26 cellular contexts compared by ENCODE assay signal in genomic region chr1:43229831-43230780, GRCh38. TPM values are rescaled to one million over a fixed set of nuclear protein-coding genes. Genes with fewer than 3 reads are reported as not detected.
A peak's percentile ranks its signal among the peaks of the same experiment; 100 is the strongest.
DNase-seq lines count a peak whose midpoint lies in the region; ATAC-seq and TF ChIP-seq lines count a peak whose summit lies in the region.
"Had no signal": no experiment of that assay in that cellular context is flagged by ENCODE, and none has a peak within 500 bp of the region (broad histone marks: within the 10 kb centered on the region; RNA-seq: fewer than 3 reads in every experiment).

No MANE protein-coding gene starts in this region.

- H3K36me3 Mint-ChIP-seq in brain = no peaks in the 10 kb centered on the region
- H3K36me3 Mint-ChIP-seq: activated naive CD4-positive, alpha-beta T cell treated with anti-CD3 and anti-CD28 coated beads, Interleukin-2, amount 50 U/mL, for 72 hours; CD14-positive monocyte had no signal

- H3K4me1 Mint-ChIP-seq in brain = peaks cover 12% of the 10 kb centered on the region
- H3K4me1 Mint-ChIP-seq: activated CD4-positive, alpha-beta memory T cell treated with anti-CD3 and anti-CD28 coated beads, Interleukin-2, amount 10 ng/mL, durations not matched to agents 7 days and 5 days had no signal

- H3K27me3 ChIP-seq in IMR-90 (ENCODE audit: control insufficient read depth, insufficient read depth, low read length) = no peaks in the 10 kb centered on the region
- H3K27me3 ChIP-seq: uterus had no signal

- H3K79me1 ChIP-seq in IMR-90 (ENCODE audit: low read depth in 1 of 2, low read length in 2 of 2) = 0 out of 4 replicates have a peak, but pooled peaks cover 0 to 5% of the 10 kb centered on the region in 2 experiments

- CTCF ChIA-PET in IMR-90 (lab: Yijun Ruan, JAX) = no interaction called here

- peak overlapping the region; percentile 46 for H2AK5ac ChIP-seq in IMR-90 (ENCODE audit: low read depth, low read length)

- dilution Hi-C loops in IMR-90 (cut with HindIII; ENCODE audit: low sequenced_read_pairs, unreplicated experiment) = no loop called here

- H4K91ac ChIP-seq in IMR-90 (ENCODE audit: insufficient read depth, low read depth, low read length) = peak overlapping the region; percentile 14; the same call in 1 of the 2 replicates

- H2AK9ac ChIP-seq in IMR-90 (replicated peaks; ENCODE audit: low read depth, low read length, poor library complexity) = no peak overlapping the region

- H2BK5ac ChIP-seq in IMR-90 (ENCODE audit: low read depth, low read length, poor library complexity, severe bottlenecking) = no peak overlapping the region

- TF ChIP-seq CTCF in IMR-90 (conservative IDR thresholded peaks at IDR 0.05; ENCODE audit: low read depth, low read length) (no peak), brain (conservative IDR thresholded peaks at IDR 0.05) (no peak)

- no peak overlapping the region for H3K4me3 Mint-ChIP-seq in brain
- H3K4me3 Mint-ChIP-seq: activated CD4-positive, alpha-beta memory T cell treated with anti-CD3 and anti-CD28 coated beads, Interleukin-2, amount 10 ng/mL, durations not matched to agents 7 days and 5 days; CD14-positive monocyte; dendritic cell treated with granulocyte-macrophage colony-stimulating factor and Interleukin-4, amounts not matched to agents 40 ng/mL and 50 ng/mL, for 4 days; nephron progenitor cell; stimulated activated memory B cell treated with anti-CD40 and anti-IgM and Interleukin-4, amounts not matched to agents 10 μg/mL and 1 μg/mL and 100 μg/mL, for 72 hours had no signal

- ATAC-seq in IMR-90 (ENCODE audit: low read depth) (peak; percentile 45), HG03565 (IDR thresholded peaks at IDR 0.05; ENCODE audit: unreplicated experiment) (no peak)
- ATAC-seq: activated naive CD4-positive, alpha-beta T cell treated with anti-CD3 and anti-CD28 coated beads, Interleukin-2, amount 50 U/mL, for 72 hours; stimulated activated memory B cell treated with anti-CD40 and anti-IgM and Interleukin-4, amounts not matched to agents 10 μg/mL and 1 μg/mL and 100 μg/mL, for 72 hours had no signal

- peak overlapping the region; percentile 53; the same call in 1 of the 2 replicates for H3K18ac ChIP-seq in IMR-90 (ENCODE audit: low read depth, low read length)

- H2BK20ac ChIP-seq in IMR-90 (ENCODE audit: low read depth, low read length) = peak overlapping the region; percentile 21; the same call in 1 of the 2 replicates

- WGBS in IMR-90 (ENCODE audit: extremely low coverage in 2 of 2, insufficient read length in 1 of 2), 2 experiments = 89% methylated on average over 3 of the region's 6 CpGs; no CpG with 5 or more reads in 1 of the 2 experiments

- H3K27me3 Mint-ChIP-seq in brain = peaks cover 10% of the 10 kb centered on the region
- H3K27me3 Mint-ChIP-seq: stimulated activated memory B cell treated with anti-CD40 and anti-IgM and Interleukin-4, amounts not matched to agents 10 μg/mL and 1 μg/mL and 100 μg/mL, for 72 hours had no signal

- in situ Hi-C loops in IMR-90 (cut with MboI; ENCODE audit: low sequenced_read_pairs) = loop anchor here (5.0 to 10.0 kb wide), 2 partner anchors 125 to 182 kb away; partner anchors contain the start of gene CDC20

- peaks cover 7% of the 10 kb centered on the region for H3K9me1 ChIP-seq in IMR-90 (ENCODE audit: insufficient read depth, low read length)

- no peak for TF ChIP-seq POLR2A in IMR-90 (IDR thresholded peaks at IDR 0.05; ENCODE audit: low read depth, low read length)

- H3K9me3 ChIP-seq in IMR-90 (ENCODE audit: control insufficient read depth, insufficient read depth, low read length) = no peaks in the 10 kb centered on the region
- H3K9me3 ChIP-seq: uterus had no signal

- peak overlapping the region; percentile 26; the same call in 1 of the 2 replicates for H2BK120ac ChIP-seq in IMR-90 (ENCODE audit: low read depth, low read length)

- no peak overlapping the region; the same call in 1 of the 2 replicates for H3K9ac ChIP-seq in IMR-90 (ENCODE audit: low read depth, low read length)
- H3K9ac ChIP-seq: GM23248 had no signal

- H2AFZ ChIP-seq in IMR-90 (replicated peaks; ENCODE audit: low read length, poor library complexity) = peak overlapping the region; percentile 73
- H2AFZ ChIP-seq: GM23248 had no signal

- H2BK15ac ChIP-seq in IMR-90 (ENCODE audit: low read depth, low read length) = peak overlapping the region; percentile 70; the same call in 1 of the 3 replicates

- H3K4me3 ChIP-seq in IMR-90 (ENCODE audit: insufficient read depth, low read depth, low read length) = no peak overlapping the region
- H3K4me3 ChIP-seq: GM23248, uterus had no signal

- BruUV-seq in IMR-90 (replicated peaks; lab: Mats Ljungman, UMichigan) = no TSS peak

- H3K27ac ChIP-seq in IMR-90 (ENCODE audit: insufficient read depth, low read length) (peak overlapping the region; percentile 63; the same call in 1 of the 2 replicates), substantia nigra (ENCODE audit: low read depth, low read length, poor library complexity, severe bottlenecking) (peak overlapping the region; percentile 14)
- H3K27ac ChIP-seq: GM23248, uterus had no signal

- no peak overlapping the region; the same call in 1 of the 2 replicates for H3K23ac ChIP-seq in IMR-90 (ENCODE audit: low read depth, low read length)

- H3K4ac ChIP-seq in IMR-90 (ENCODE audit: low read depth, low read length) = 0 out of 2 replicates have a peak overlapping the region, but pooled peaks have one; percentile 11

- POLR2A ChIA-PET in IMR-90 (lab: Charles Lee; ENCODE audit: unreplicated experiment) = no interaction called here

- TF ChIP-seq RAD21 in IMR-90 (IDR thresholded peaks at IDR 0.05; ENCODE audit: low read length) = no peak

- H3K27ac Mint-ChIP-seq in brain = peak overlapping the region in 3 of 5 experiments; percentile 7 to 12 (median 8)
- H3K27ac Mint-ChIP-seq: activated CD4-positive, alpha-beta memory T cell treated with anti-CD3 and anti-CD28 coated beads, Interleukin-2, amount 10 ng/mL, durations not matched to agents 7 days and 5 days; dendritic cell treated with granulocyte-macrophage colony-stimulating factor and Interleukin-4, amounts not matched to agents 40 ng/mL and 50 ng/mL, for 4 days; nephron progenitor cell; stimulated activated memory B cell treated with anti-CD40 and anti-IgM and Interleukin-4, amounts not matched to agents 10 μg/mL and 1 μg/mL and 100 μg/mL, for 72 hours had no signal

- peak overlapping the region; percentile 31; the same call in 1 of the 2 replicates for H3K4me2 ChIP-seq in IMR-90 (ENCODE audit: low read depth, low read length)

- H3K9me3 Mint-ChIP-seq in brain = no peaks in the 10 kb centered on the region
- H3K9me3 Mint-ChIP-seq: activated CD4-positive, alpha-beta memory T cell treated with anti-CD3 and anti-CD28 coated beads, Interleukin-2, amount 10 ng/mL, durations not matched to agents 7 days and 5 days; activated naive CD4-positive, alpha-beta T cell treated with anti-CD3 and anti-CD28 coated beads, Interleukin-2, amount 50 U/mL, for 72 hours; CD14-positive monocyte; dendritic cell treated with granulocyte-macrophage colony-stimulating factor and Interleukin-4, amounts not matched to agents 40 ng/mL and 50 ng/mL, for 4 days; nephron progenitor cell; stimulated activated memory B cell treated with anti-CD40 and anti-IgM and Interleukin-4, amounts not matched to agents 10 μg/mL and 1 μg/mL and 100 μg/mL, for 72 hours had no signal

- intact Hi-C loops in IMR-90 (cut with micrococcal nuclease) = loop anchor here (5.0 to 10.0 kb wide), 2 partner anchors 297 to 315 kb away; no protein-coding TSS in a partner anchor

- 0 out of 4 replicates have a peak overlapping the region, but pooled peaks of 1 of the 2 experiments have one; percentile 13 for H4K8ac ChIP-seq in IMR-90 (ENCODE audit: low read depth in 2 of 2, low read length in 2 of 2)

- no peaks in the 10 kb centered on the region for H4K20me1 ChIP-seq in IMR-90 (ENCODE audit: insufficient read depth, low read length)

- no peak overlapping the region for H3K56ac ChIP-seq in IMR-90 (ENCODE audit: extremely low read depth, insufficient read depth, low read length)

- no peaks in the 10 kb centered on the region for H3K36me3 ChIP-seq in IMR-90 (ENCODE audit: control insufficient read depth, insufficient read depth, low read length)
- H3K36me3 ChIP-seq: uterus had no signal

- peak overlapping the region; percentile 1; the same call in 1 of the 2 replicates for H4K5ac ChIP-seq in IMR-90 (ENCODE audit: low read depth, low read length)

- H3K4me1 ChIP-seq in IMR-90 (ENCODE audit: control insufficient read depth, insufficient read depth, low read length) = peaks cover 23% of the 10 kb centered on the region
- H3K4me1 ChIP-seq: uterus had no signal

- no peak overlapping the region for H3K14ac ChIP-seq in IMR-90 (replicated peaks; ENCODE audit: low read depth, low read length)

- DNase-seq in IMR-90 = peak; percentile 28
- DNase-seq in islet precursor cell = peak; percentile 46
- no peak for DNase-seq in substantia nigra (lab: John Stamatoyannopoulos, UW)
- no peak for DNase-seq in GM03348 (ENCODE audit: low spot score)
- DNase-seq in NCI-H2081 treated with DMSO at 0.1 percent for 48 hours (lab: John Stamatoyannopoulos, UW) = no peak
- DNase-seq in NOMO-1 treated with dmso at 0.1 percent for 144 hours (lab: John Stamatoyannopoulos, UW; ENCODE audit: unreplicated experiment) = no peak
- DNase-seq: activated CD4-positive, alpha-beta memory T cell treated with anti-CD3 and anti-CD28 coated beads, Interleukin-2, amount 10 ng/mL, durations not matched to agents 7 days and 5 days; activated CD4-positive, alpha-beta T cell treated with anti-CD3 and anti-CD28 coated beads for 1 hour; central memory CD4-positive, alpha-beta T cell; GM23248; NCI-H2171; NCI-H526 treated with DMSO at 0.1 percent for 48 hours; nephron progenitor cell; RPMI8226; stimulated activated CD4-positive, alpha-beta T cell treated with anti-CD3 and anti-CD28 coated beads, Interleukin-4, amount 100 ng/mL, for 4 hours; T-helper 1 cell; uterus had no signal

RNA-seq across cellular contexts. Expression of gene TMEM125, which starts 39.7 kb away (rescaled TPM):
- under 0.01 TPM in 1 of 2 replicates, not detected in the other for total RNA-seq in IMR-90 (2012; rRNA removed)
- polyA plus RNA-seq in IMR-90 (2012; rRNA removed) (0.03 and 0.10 TPM in 2 replicates), brain (ENCODE audit: insufficient read depth, low read depth, low replicate concordance) (16.4 TPM)
- polyA plus RNA-seq in IMR-90 (2012; cell fraction: cytosol; rRNA removed) = 0.09 and 0.14 TPM in 2 replicates
- polyA plus RNA-seq in IMR-90 (2012; cell fraction: nucleus; rRNA removed; ENCODE audit: low replicate concordance) = 0.06 and 0.24 TPM in 2 replicates
- total RNA-seq: activated CD4-positive, alpha-beta memory T cell treated with anti-CD3 and anti-CD28 coated beads, Interleukin-2, amount 10 ng/mL, durations not matched to agents 7 days and 5 days; GM23248; lung microvascular endothelial cell; SK-MEL-5 had no signal
- polyA plus RNA-seq: CD14-positive monocyte, GM23248 had no signal

RNA-seq across cellular contexts. Expression of gene C1orf210, which starts 55.3 kb away (rescaled TPM):
- not detected in 2 replicates for total RNA-seq in IMR-90 (2012; rRNA removed)
- polyA plus RNA-seq in IMR-90 (2012; rRNA removed) (not detected in 2 replicates), brain (ENCODE audit: insufficient read depth, low read depth, low replicate concordance) (1.7 TPM)
- polyA plus RNA-seq in IMR-90 (2012; cell fraction: cytosol; rRNA removed) = 0.05 TPM in 1 of 2 replicates, not detected in the other
- not detected in 2 replicates for polyA plus RNA-seq in IMR-90 (2012; cell fraction: nucleus; rRNA removed; ENCODE audit: low replicate concordance)
- total RNA-seq: activated CD4-positive, alpha-beta memory T cell treated with anti-CD3 and anti-CD28 coated beads, Interleukin-2, amount 10 ng/mL, durations not matched to agents 7 days and 5 days; activated naive CD4-positive, alpha-beta T cell treated with anti-CD3 and anti-CD28 coated beads, Interleukin-2, amount 50 U/mL, for 72 hours; GM23248; lung microvascular endothelial cell; SK-MEL-5; temporal lobe had no signal
- polyA plus RNA-seq: CD14-positive monocyte, GM23248 had no signal

RNA-seq across cellular contexts. Expression of gene CFAP57, which starts 58.0 kb away (rescaled TPM):
- 0.28 and 0.36 TPM in 2 replicates for total RNA-seq in IMR-90 (2012; rRNA removed)
- polyA plus RNA-seq in IMR-90 (2012; rRNA removed) (0.19 and 0.29 TPM in 2 replicates), brain (ENCODE audit: insufficient read depth, low read depth, low replicate concordance) (0.73 TPM)
- polyA plus RNA-seq in IMR-90 (2012; cell fraction: cytosol; rRNA removed) = 0.11 TPM in 2 replicates
- polyA plus RNA-seq in IMR-90 (2012; cell fraction: nucleus; rRNA removed; ENCODE audit: low replicate concordance) = 0.50 and 2.7 TPM in 2 replicates
- total RNA-seq: SK-MEL-5 had no signal

RNA-seq across cellular contexts. Expression of gene EBNA1BP2, which starts 58.0 kb away (rescaled TPM):
- total RNA-seq in IMR-90 (2012; rRNA removed) = 135 and 173 TPM in 2 replicates
- polyA plus RNA-seq in IMR-90 (2012; rRNA removed) = 79.0 and 82.8 TPM in 2 replicates
- polyA plus RNA-seq in IMR-90 (2012; cell fraction: cytosol; rRNA removed) = 39.0 and 98.0 TPM in 2 replicates
- 35.8 and 55.8 TPM in 2 replicates for polyA plus RNA-seq in IMR-90 (2012; cell fraction: nucleus; rRNA removed; ENCODE audit: low replicate concordance)
- polyA plus RNA-seq in brain (ENCODE audit: insufficient read depth, low read depth, low replicate concordance) = 89.5 TPM

Comparison
In these comparisons a context has a peak if more than half of its experiments do, and no peak if none do; other contexts are left out.
1. DNase-seq: peak in IMR-90 (single experiment) and islet precursor cell (single experiment); none in substantia nigra (0 of 49), GM03348 (single experiment), NCI-H2081 treated with DMSO at 0.1 percent for 48 hours (single experiment) and NOMO-1 treated with dmso at 0.1 percent for 144 hours (single experiment).
2. RNA of gene TMEM125, which starts 39.7 kb away (polyA plus RNA-seq): 16.4 TPM in brain (single experiment); 0.03 to 0.24 TPM in IMR-90; every median in the first group is over 10 times any median in the second.